In genomic region chr15:51799174-51799907, GRCh38 we compare ENCODE assay signal across 23 cellular contexts. TPM values are rescaled to one million over a fixed set of nuclear protein-coding genes. Genes with fewer than 3 reads are reported as not detected.
DNase-seq lines count a peak whose midpoint lies in the region; ATAC-seq, FAIRE-seq and TF ChIP-seq lines count a peak whose summit lies in the region.
"Had no signal": no experiment of that assay in that cellular context is flagged by ENCODE, and none has a peak within 500 bp of the region (broad histone marks: within the 10 kb centered on the region; RNA-seq: fewer than 3 reads in every experiment).

No MANE protein-coding gene starts in this region.

- BruUV-seq in IMR-90 (replicated peaks; lab: Mats Ljungman, UMichigan) = no TSS peak

- TF ChIP-seq EP300 in A549 (IDR thresholded peaks at IDR 0.05) = no peak

- ATAC-seq in A549 (no peak), IMR-90 (ENCODE audit: low read depth) (no peak), GM19035 (IDR thresholded peaks at IDR 0.05; ENCODE audit: unreplicated experiment) (no peak)
- ATAC-seq in activated T-cell treated with anti-CD3 and anti-CD28 coated beads, Interleukin-2, amount 50 U/mL, for 72 hours (replicated peaks in 1 of 2) = no peak

- H2BK5ac ChIP-seq in IMR-90 (ENCODE audit: low read depth, low read length, poor library complexity, severe bottlenecking) = no peak overlapping the region

- H4K20me1 ChIP-seq in IMR-90 (ENCODE audit: insufficient read depth, low read length) = no peaks in the 10 kb centered on the region; the same call in 1 of the 2 replicates

- CTCF ChIA-PET in A549 (lab: Yijun Ruan, JAX) (interaction anchor here (1.0 to 1.7 kb wide), 8 partner anchors 10 to 118 kb away, joined by 3 to 8 read pairs (median 5); no protein-coding TSS in a partner anchor), IMR-90 (lab: Yijun Ruan, JAX) (no interaction called here)

- H3K4me3 Mint-ChIP-seq in glutamatergic neuron (ENCODE audit: unreplicated experiment) (peak overlapping the region; percentile 55), neural crest cell (no peak overlapping the region)
- no peak overlapping the region for H3K4me3 Mint-ChIP-seq in activated T-cell treated with anti-CD3 and anti-CD28 coated beads, Interleukin-2, amount 50 U/mL, for 72 hours
- H3K4me3 Mint-ChIP-seq: CD4-positive, CD25-positive, alpha-beta regulatory T cell; IgD-negative memory B cell had no signal

- H3K14ac ChIP-seq in IMR-90 (replicated peaks; ENCODE audit: low read depth, low read length) = no peak overlapping the region

- H3K27me3 Mint-ChIP-seq in glutamatergic neuron (ENCODE audit: unreplicated experiment) = peaks cover 14% of the 10 kb centered on the region
- H3K27me3 Mint-ChIP-seq in neural crest cell (ENCODE audit: low read depth) = no peaks in the 10 kb centered on the region
- no peaks in the 10 kb centered on the region for H3K27me3 Mint-ChIP-seq in activated T-cell treated with anti-CD3 and anti-CD28 coated beads, Interleukin-2, amount 50 U/mL, for 72 hours (ENCODE audit: low read depth)
- H3K27me3 Mint-ChIP-seq: IgD-negative memory B cell had no signal

- intact Hi-C loops in IMR-90 (cut with micrococcal nuclease) = no loop called here

- peak overlapping the region; percentile 48 for H2AK9ac ChIP-seq in IMR-90 (replicated peaks; ENCODE audit: low read depth, low read length, poor library complexity)

- POLR2A ChIA-PET in A549 (lab: Yijun Ruan, JAX) (no interaction called here), IMR-90 (lab: Charles Lee; ENCODE audit: unreplicated experiment) (no interaction called here)

- H3K9ac ChIP-seq in IMR-90 (ENCODE audit: low read depth, low read length) = no peak overlapping the region

- DNase-seq in A549 (ENCODE audit: low read depth in 1 of 2, low spot score in 1 of 2) (no peak), IMR-90 (no peak), glutamatergic neuron (no peak), neural crest cell (ENCODE audit: low read depth, low spot score) (no peak), activated T-cell treated with anti-CD3 and anti-CD28 coated beads for 4 hours (no peak)
- DNase-seq in activated T-cell treated with anti-CD3 and anti-CD28 coated beads, Interleukin-2, amount 50 U/mL, for 72 hours = no peak
- no peak for DNase-seq in stimulated activated CD4-positive, alpha-beta T cell treated with anti-CD3 and anti-CD28 coated beads, Interleukin-1b, Interleukin-23, amount 100 ng/mL, for 48 hours
- DNase-seq: CD4-positive, CD25-positive, alpha-beta regulatory T cell; Karpas-422; MV-4-11; NCI-H1694 treated with DMSO at 0.1 percent for 48 hours; NCI-H2081 treated with DMSO at 0.1 percent for 48 hours; NCI-H446; NCI-H526; Peyer's patch; SJCRH30 had no signal

- H3K4me2 ChIP-seq in A549 (no peak overlapping the region), IMR-90 (ENCODE audit: low read depth, low read length) (no peak overlapping the region)

- no peak overlapping the region for H4K91ac ChIP-seq in IMR-90 (ENCODE audit: insufficient read depth, low read depth, low read length)

- H3K9me3 Mint-ChIP-seq in glutamatergic neuron (ENCODE audit: unreplicated experiment) = peaks cover 8% of the 10 kb centered on the region
- H3K9me3 Mint-ChIP-seq in neural crest cell = no peaks in the 10 kb centered on the region
- no peaks in the 10 kb centered on the region for H3K9me3 Mint-ChIP-seq in activated T-cell treated with anti-CD3 and anti-CD28 coated beads, Interleukin-2, amount 50 U/mL, for 72 hours
- H3K9me3 Mint-ChIP-seq: CD4-positive, CD25-positive, alpha-beta regulatory T cell; IgD-negative memory B cell had no signal

- H2BK20ac ChIP-seq in IMR-90 (ENCODE audit: low read depth, low read length) = no peak overlapping the region

- H3K23ac ChIP-seq in IMR-90 (ENCODE audit: low read depth, low read length) = no peak overlapping the region

- no peak overlapping the region for H3K4ac ChIP-seq in IMR-90 (ENCODE audit: low read depth, low read length)

- no peak overlapping the region for H2BK120ac ChIP-seq in IMR-90 (ENCODE audit: low read depth, low read length)

- dilution Hi-C loops in IMR-90 (cut with HindIII; ENCODE audit: low sequenced_read_pairs, unreplicated experiment) = no loop called here

- H3K79me1 ChIP-seq in IMR-90 (ENCODE audit: low read depth in 1 of 2, low read length in 2 of 2) = no peaks in the 10 kb centered on the region

- no peak overlapping the region for H3K4me3 ChIP-seq in A549
- no peak overlapping the region for H3K4me3 ChIP-seq in IMR-90 (ENCODE audit: insufficient read depth, low read depth, low read length)
- H3K4me3 ChIP-seq: Peyer's patch, SJCRH30 had no signal

- H3K27ac ChIP-seq in A549 (peak overlapping the region; percentile 52 to 71; a peak in 4 of 6 replicates), IMR-90 (ENCODE audit: insufficient read depth, low read length) (no peak overlapping the region)
- H3K27ac ChIP-seq: Peyer's patch, SJCRH30 had no signal

- WGBS in A549 (ENCODE audit: missing lambda C conversion rate) = 70% methylated on average over 6 of the region's 6 CpGs
- 86% methylated on average over 5 of the region's 6 CpGs; no CpG with 5 or more reads in 1 of the 2 experiments for WGBS in IMR-90 (ENCODE audit: extremely low coverage in 2 of 2, insufficient read length in 1 of 2), 2 experiments

- H3K56ac ChIP-seq in IMR-90 (ENCODE audit: extremely low read depth, insufficient read depth, low read length) = no peak overlapping the region

- peak overlapping the region; percentile 72 for H3K27ac Mint-ChIP-seq in glutamatergic neuron (ENCODE audit: unreplicated experiment)
- H3K27ac Mint-ChIP-seq in neural crest cell (ENCODE audit: unreplicated experiment) = peak overlapping the region; percentile 94
- H3K27ac Mint-ChIP-seq in activated T-cell treated with anti-CD3 and anti-CD28 coated beads, Interleukin-2, amount 50 U/mL, for 72 hours = no peak overlapping the region
- H3K27ac Mint-ChIP-seq: CD4-positive, CD25-positive, alpha-beta regulatory T cell; IgD-negative memory B cell had no signal

- TF ChIP-seq POLR2A in A549 (IDR thresholded peaks at IDR 0.05; ENCODE audit: low read length) (no peak), IMR-90 (IDR thresholded peaks at IDR 0.05; ENCODE audit: low read depth, low read length) (no peak)

- H2AFZ ChIP-seq in IMR-90 (replicated peaks; ENCODE audit: low read length, poor library complexity) = no peak overlapping the region

- no peak overlapping the region for H2BK15ac ChIP-seq in IMR-90 (ENCODE audit: low read depth, low read length)

- in situ Hi-C loops in IMR-90 (cut with MboI; ENCODE audit: low sequenced_read_pairs) = no loop called here

- no peaks in the 10 kb centered on the region for H3K27me3 ChIP-seq in IMR-90 (ENCODE audit: control insufficient read depth, insufficient read depth, low read length)
- H3K27me3 ChIP-seq: Peyer's patch, SJCRH30 had no signal

- peaks cover 46% of the 10 kb centered on the region for H3K4me1 Mint-ChIP-seq in glutamatergic neuron (ENCODE audit: low read depth, unreplicated experiment)
- H3K4me1 Mint-ChIP-seq in neural crest cell = peaks cover 9% of the 10 kb centered on the region
- H3K4me1 Mint-ChIP-seq in activated T-cell treated with anti-CD3 and anti-CD28 coated beads, Interleukin-2, amount 50 U/mL, for 72 hours (ENCODE audit: low read depth) = no peaks in the 10 kb centered on the region

- peaks cover 7% of the 10 kb centered on the region; the same call in 1 of the 2 replicates for H3K9me1 ChIP-seq in IMR-90 (ENCODE audit: insufficient read depth, low read length)

- H3K4me1 ChIP-seq in A549 (peaks cover 50% of the 10 kb centered on the region), IMR-90 (ENCODE audit: control insufficient read depth, insufficient read depth, low read length) (peaks cover 4% of the 10 kb centered on the region; the same call in 1 of the 2 replicates)
- H3K4me1 ChIP-seq: Peyer's patch, SJCRH30 had no signal

- H2AK5ac ChIP-seq in IMR-90 (ENCODE audit: low read depth, low read length) = no peak overlapping the region

- H3K18ac ChIP-seq in IMR-90 (ENCODE audit: low read depth, low read length) = no peak overlapping the region

- no peak overlapping the region for H4K8ac ChIP-seq in IMR-90 (ENCODE audit: low read depth in 2 of 2, low read length in 2 of 2)

- FAIRE-seq in A549 (lab: Jason Lieb, UNC) = no peak
- FAIRE-seq: A204.1, G401.6, GM12892, GM19239, HTR-8/SVneo had no signal

- H3K9me3 ChIP-seq in A549 (no peaks in the 10 kb centered on the region), IMR-90 (ENCODE audit: control insufficient read depth, insufficient read depth, low read length) (no peaks in the 10 kb centered on the region)
- H3K9me3 ChIP-seq: Peyer's patch, SJCRH30 had no signal

- no peak for TF ChIP-seq RAD21 in A549 (conservative IDR thresholded peaks at IDR 0.05 in 1 of 2, IDR thresholded peaks at IDR 0.05 in 1 of 2)
- TF ChIP-seq RAD21 in IMR-90 (IDR thresholded peaks at IDR 0.05; ENCODE audit: low read length) = no peak

- H3K36me3 Mint-ChIP-seq in glutamatergic neuron (ENCODE audit: unreplicated experiment) (peaks cover 4% of the 10 kb centered on the region), neural crest cell (ENCODE audit: low read depth) (no peaks in the 10 kb centered on the region)
- no peaks in the 10 kb centered on the region for H3K36me3 Mint-ChIP-seq in activated T-cell treated with anti-CD3 and anti-CD28 coated beads, Interleukin-2, amount 50 U/mL, for 72 hours (ENCODE audit: insufficient read depth in 2 of 2)

- H4K5ac ChIP-seq in IMR-90 (ENCODE audit: low read depth, low read length) = no peak overlapping the region

- H3K36me3 ChIP-seq in IMR-90 (ENCODE audit: control insufficient read depth, insufficient read depth, low read length) = peaks cover 3% of the 10 kb centered on the region
- H3K36me3 ChIP-seq: SJCRH30 had no signal

- TF ChIP-seq CTCF in A549 (IDR thresholded peaks at IDR 0.05) (no peak), IMR-90 (conservative IDR thresholded peaks at IDR 0.05; ENCODE audit: low read depth, low read length) (no peak), glutamatergic neuron (IDR thresholded peaks at IDR 0.05; ENCODE audit: partially characterized antibody, unreplicated experiment) (no peak), neural crest cell (conservative IDR thresholded peaks at IDR 0.05) (no peak)

RNA-seq across cellular contexts. Expression of gene TMOD3, which starts 30.1 kb away (rescaled TPM):
- 93.2 and 111 TPM in 2 replicates for polyA plus RNA-seq in A549 (2011; rRNA removed)
- 11.4 and 13.2 TPM in 2 replicates for polyA plus RNA-seq in A549 (2012; cell fraction: cytosol; rRNA removed)
- polyA plus RNA-seq in A549 (2012; cell fraction: nucleus; rRNA removed) = 8.5 and 11.3 TPM in 2 replicates
- 55.5 to 57.8 TPM (median 57.5 TPM) in 3 replicates for polyA plus RNA-seq in A549 (2017; fragmentation: RNase III; extraction: RNeasy Plus Mini Kit Qiagen cat#74134 plus additional on column Dnase treatment)
- polyA minus RNA-seq in A549 (2011; rRNA and poly(A)+ RNA removed) = 29.2 and 34.3 TPM in 2 replicates
- 22.0 and 51.1 TPM in 2 replicates for total RNA-seq in IMR-90 (2012; rRNA removed)
- 7.4 and 10.7 TPM in 2 replicates for polyA plus RNA-seq in IMR-90 (2012; rRNA removed)
- 2.5 and 4.7 TPM in 2 replicates for polyA plus RNA-seq in IMR-90 (2012; cell fraction: cytosol; rRNA removed)
- 2.7 and 5.9 TPM in 2 replicates for polyA plus RNA-seq in IMR-90 (2012; cell fraction: nucleus; rRNA removed; ENCODE audit: low replicate concordance)
- 29.2 TPM for total RNA-seq in glutamatergic neuron (ENCODE audit: unreplicated experiment)
- 29.3 and 29.8 TPM in 2 replicates for total RNA-seq in neural crest cell
- 10 to 100 TPM; 48.6 to 55.1 TPM for total RNA-seq in activated T-cell treated with anti-CD3 and anti-CD28 coated beads, Interleukin-2, amount 50 U/mL, for 72 hours

RNA-seq across cellular contexts. Expression of gene TMOD2, which starts 47.9 kb away (rescaled TPM):
- 2.5 and 2.8 TPM in 2 replicates for polyA plus RNA-seq in A549 (2011; rRNA removed)
- 0.24 and 0.30 TPM in 2 replicates for polyA plus RNA-seq in A549 (2012; cell fraction: cytosol; rRNA removed)
- 0.18 and 0.31 TPM in 2 replicates for polyA plus RNA-seq in A549 (2012; cell fraction: nucleus; rRNA removed)
- polyA plus RNA-seq in A549 (2017; fragmentation: RNase III; extraction: RNeasy Plus Mini Kit Qiagen cat#74134 plus additional on column Dnase treatment) = 1.6 to 2.1 TPM (median 2.0 TPM) in 3 replicates
- polyA minus RNA-seq in A549 (2011; rRNA and poly(A)+ RNA removed) = 1.2 and 1.4 TPM in 2 replicates
- total RNA-seq in IMR-90 (2012; rRNA removed) = 5.4 and 6.9 TPM in 2 replicates
- polyA plus RNA-seq in IMR-90 (2012; rRNA removed) = 1.7 and 2.8 TPM in 2 replicates
- polyA plus RNA-seq in IMR-90 (2012; cell fraction: cytosol; rRNA removed) = 0.48 and 0.64 TPM in 2 replicates
- 0.39 and 2.6 TPM in 2 replicates for polyA plus RNA-seq in IMR-90 (2012; cell fraction: nucleus; rRNA removed; ENCODE audit: low replicate concordance)
- total RNA-seq in glutamatergic neuron (ENCODE audit: unreplicated experiment) = 75.0 TPM
- 17.4 and 18.9 TPM in 2 replicates for total RNA-seq in neural crest cell
- total RNA-seq in activated T-cell treated with anti-CD3 and anti-CD28 coated beads, Interleukin-2, amount 50 U/mL, for 72 hours = 1 to 10 TPM; 5.1 to 7.3 TPM
